In the genomic region with DNA sequence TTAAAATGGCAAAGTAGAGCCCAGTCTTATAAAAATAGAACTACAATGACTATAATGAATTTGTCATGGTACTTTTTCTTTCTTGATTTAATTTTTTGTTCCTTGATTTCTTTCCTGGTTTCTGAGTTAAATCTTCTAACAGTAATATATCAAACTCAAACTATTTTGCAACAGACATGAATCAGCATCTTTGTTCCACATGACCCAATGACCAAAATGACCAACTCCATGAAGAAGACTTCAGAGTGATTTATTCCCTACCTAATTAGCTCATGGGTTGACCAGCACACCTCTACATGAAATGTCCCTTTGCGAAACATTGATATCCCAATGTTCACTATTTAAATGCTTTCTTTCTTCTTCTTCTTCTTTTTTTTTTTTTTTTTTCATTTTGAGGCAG, we compare ENCODE assay signal across 1 cellular context.
TF ChIP-seq lines count a peak whose summit lies in the region.

No MANE protein-coding gene starts in this region.

TF ChIP-seq in A549, 52 proteins besides CTCF, POLR2A, EP300 and RAD21 (continued from another document):
- TF ChIP-seq RNF2 (IDR thresholded peaks at IDR 0.05; ENCODE audit: borderline replicate concordance, low read depth) (no peak), POLR2AphosphoS2 (conservative IDR thresholded peaks at IDR 0.05; ENCODE audit: low read length) (no peak), HOXA7 (CRISPR knock-in tag; IDR thresholded peaks at IDR 0.05) (no peak), TP53 (CRISPR knock-in tag; IDR thresholded peaks at IDR 0.05) (no peak)
